In genomic region chr5:135172718-135173117, GRCh38 we compare ENCODE assay signal across 26 cellular contexts.
A peak's percentile ranks its signal among the peaks of the same experiment; 100 is the strongest.
DNase-seq lines count a peak whose midpoint lies in the region; ATAC-seq, FAIRE-seq and TF ChIP-seq lines count a peak whose summit lies in the region.
"Had no signal": no experiment of that assay in that cellular context is flagged by ENCODE, and none has a peak within 500 bp of the region (broad histone marks: within the 10 kb centered on the region; RNA-seq: fewer than 3 reads in every experiment).

No MANE protein-coding gene starts in this region.

- TF ChIP-seq CTCF in right atrium auricular region (IDR thresholded peaks at IDR 0.05) (no peak), heart right ventricle (IDR thresholded peaks at IDR 0.05) (no peak), Caco-2 (IDR thresholded peaks at IDR 0.05; ENCODE audit: insufficient read depth in 1 of 2, low read depth in 1 of 2, low read length in 1 of 2, severe bottlenecking in 1 of 2, unreplicated experiment in 1 of 2) (no peak), bronchial epithelial cell (IDR thresholded peaks at IDR 0.05; ENCODE audit: insufficient read depth, low read length, severe bottlenecking) (no peak), vagina (IDR thresholded peaks at IDR 0.05) (no peak)

- H3K36me3 ChIP-seq in right atrium auricular region (no peaks in the 10 kb centered on the region), heart right ventricle (no peaks in the 10 kb centered on the region), Caco-2 (ENCODE audit: control insufficient read depth, insufficient read depth, low read length) (no peaks in the 10 kb centered on the region), bronchial epithelial cell (ENCODE audit: control insufficient read depth, insufficient read depth, low read length) (no peaks in the 10 kb centered on the region), vagina (no peaks in the 10 kb centered on the region)
- H3K36me3 ChIP-seq: BLaER1 treated with 17β-estradiol and CSF1 and Interleukin-3, amounts not matched to agents 10 nM and 100 nM had no signal

- H3K27me3 Mint-ChIP-seq in Caco-2 (ENCODE audit: insufficient read depth, unreplicated experiment), result no peaks in the 10 kb centered on the region
- H3K27me3 Mint-ChIP-seq in activated T-helper 17 cell treated with anti-CD3 and anti-CD28 coated beads, Interleukin-2, amount 50 U/mL, for 72 hours, result peaks cover 40% of the 10 kb centered on the region

- H3K4me1 ChIP-seq in right atrium auricular region (no peaks in the 10 kb centered on the region), heart right ventricle (no peaks in the 10 kb centered on the region), Caco-2 (peaks cover 14% of the 10 kb centered on the region; the same call in 1 of the 2 replicates), vagina (no peaks in the 10 kb centered on the region)

- no peaks in the 10 kb centered on the region for H3K27me3 ChIP-seq in right atrium auricular region
- peaks cover 4 to 70% (median 57%) of the 10 kb centered on the region in 7 donors for H3K27me3 ChIP-seq in heart right ventricle
- H3K27me3 ChIP-seq in Caco-2 (replicated peaks; ENCODE audit: control insufficient read depth, insufficient read depth, low read length), result no peaks in the 10 kb centered on the region
- no peaks in the 10 kb centered on the region for H3K27me3 ChIP-seq in bronchial epithelial cell (ENCODE audit: control insufficient read depth, insufficient read depth, low read length)
- no peaks in the 10 kb centered on the region for H3K27me3 ChIP-seq in vagina
- H3K27me3 ChIP-seq: BLaER1 treated with 17β-estradiol and CSF1 and Interleukin-3, amounts not matched to agents 10 nM and 100 nM had no signal

- intact Hi-C loops in heart right ventricle (cut with DNase I), result no loop called here
- intact Hi-C loops in Caco-2 (cut with micrococcal nuclease; ENCODE audit: unreplicated experiment), result no loop called here
- intact Hi-C loops in vagina (cut with DNase I), result no loop called here

- H3K9me3 Mint-ChIP-seq in Caco-2 (ENCODE audit: unreplicated experiment), result no peaks in the 10 kb centered on the region
- H3K9me3 Mint-ChIP-seq in activated T-helper 17 cell treated with anti-CD3 and anti-CD28 coated beads, Interleukin-2, amount 50 U/mL, for 72 hours, result no peaks in the 10 kb centered on the region
- H3K9me3 Mint-ChIP-seq: CD4-positive, alpha-beta T cell; CD8-positive, alpha-beta T cell had no signal

- no peak for ATAC-seq in heart right ventricle
- no peak for ATAC-seq in activated T-helper 17 cell treated with anti-CD3 and anti-CD28 coated beads, Interleukin-2, amount 50 U/mL, for 72 hours (replicated peaks)
- ATAC-seq: CD8-positive, alpha-beta T cell; GM12878 had no signal

- H3K27ac Mint-ChIP-seq in Caco-2 (ENCODE audit: unreplicated experiment), result peak overlapping the region; percentile 88
- H3K27ac Mint-ChIP-seq in activated T-helper 17 cell treated with anti-CD3 and anti-CD28 coated beads, Interleukin-2, amount 50 U/mL, for 72 hours, result no peak overlapping the region
- H3K27ac Mint-ChIP-seq: B cell; CD4-positive, alpha-beta T cell; CD8-positive, alpha-beta T cell had no signal

- H3K4me1 Mint-ChIP-seq in Caco-2 (ENCODE audit: low read depth, unreplicated experiment), result peaks cover 17% of the 10 kb centered on the region
- no peaks in the 10 kb centered on the region for H3K4me1 Mint-ChIP-seq in activated T-helper 17 cell treated with anti-CD3 and anti-CD28 coated beads, Interleukin-2, amount 50 U/mL, for 72 hours
- H3K4me1 Mint-ChIP-seq: B cell had no signal

- no peaks in the 10 kb centered on the region for H3K36me3 Mint-ChIP-seq in Caco-2 (ENCODE audit: insufficient read depth, unreplicated experiment)
- H3K36me3 Mint-ChIP-seq in activated T-helper 17 cell treated with anti-CD3 and anti-CD28 coated beads, Interleukin-2, amount 50 U/mL, for 72 hours (ENCODE audit: low read depth), result no peaks in the 10 kb centered on the region
- H3K36me3 Mint-ChIP-seq: CD8-positive, alpha-beta T cell had no signal

- H3K4me3 Mint-ChIP-seq in Caco-2 (ENCODE audit: unreplicated experiment), result no peak overlapping the region
- H3K4me3 Mint-ChIP-seq in activated T-helper 17 cell treated with anti-CD3 and anti-CD28 coated beads, Interleukin-2, amount 50 U/mL, for 72 hours, result no peak overlapping the region
- H3K4me3 Mint-ChIP-seq: B cell; CD4-positive, alpha-beta T cell; CD8-positive, alpha-beta T cell had no signal

- 33 to 76% methylated on average over 2 of the region's 2 CpGs for whole genome bisulfite sequencing in heart right ventricle, 2 donors

- H3K4me3 ChIP-seq in right atrium auricular region (no peak overlapping the region), heart right ventricle (no peak overlapping the region), Caco-2 (ENCODE audit: low read depth, low read length) (no peak overlapping the region), bronchial epithelial cell (ENCODE audit: low read depth, low read length) (no peak overlapping the region), vagina (no peak overlapping the region)
- H3K4me3 ChIP-seq: BLaER1 treated with 17β-estradiol and CSF1 and Interleukin-3, amounts not matched to agents 10 nM and 100 nM; GM12878 had no signal

- H3K9me3 ChIP-seq in right atrium auricular region (no peaks in the 10 kb centered on the region), heart right ventricle (no peaks in the 10 kb centered on the region), Caco-2 (no peaks in the 10 kb centered on the region), vagina (no peaks in the 10 kb centered on the region)
- H3K9me3 ChIP-seq: BLaER1 treated with 17β-estradiol and CSF1 and Interleukin-3, amounts not matched to agents 10 nM and 100 nM had no signal

- FAIRE-seq in bronchial epithelial cell (lab: Jason Lieb, UNC), result peak; percentile 76
- FAIRE-seq: A204.1, GM12878, GM12892, GM18507 had no signal

- no TSS peak for BruUV-seq in Caco-2 (replicated peaks; lab: Mats Ljungman, UMichigan)

- DNase-seq in right atrium auricular region (ENCODE audit: low spot score), result peak; percentile 21
- no peak for DNase-seq in heart right ventricle
- DNase-seq in Caco-2, result no peak
- no peak for DNase-seq in bronchial epithelial cell (ENCODE audit: low read depth)
- peak; percentile 61 to 71 for DNase-seq in vagina (ENCODE audit: extremely low spot score in 2 of 2)
- DNase-seq in stimulated activated CD4-positive, alpha-beta T cell treated with anti-CD3 and anti-CD28 coated beads, Interleukin-2, amount 100 ng/mL, for 24 hours, result no peak
- no peak for DNase-seq in activated T-cell treated with anti-CD3 and anti-CD28 coated beads, Interleukin-2, amount 50 U/mL, for 1 hour
- DNase-seq: 8988T; AML-193; CD4-positive, alpha-beta T cell; CD8-positive, alpha-beta T cell; DMS 273 treated with DMSO at 0.1 percent for 48 hours; DMS153; DMS53; DMS79; DND-41; EL; GDM1 had no signal

- TF ChIP-seq POLR2A in vagina (IDR thresholded peaks at IDR 0.05), result no peak

- H3K27ac ChIP-seq in right atrium auricular region (no peak overlapping the region), heart right ventricle (no peak overlapping the region), vagina (no peak overlapping the region)
- H3K27ac ChIP-seq: BLaER1 treated with 17β-estradiol and CSF1 and Interleukin-3, amounts not matched to agents 10 nM and 100 nM; C4-2B had no signal

- POLR2A ChIA-PET in Caco-2 (lab: Charles Lee), result no interaction called here

- CTCF ChIA-PET in Caco-2 (lab: Charles Lee), result no interaction called here

Comparison
In these comparisons a context has a peak if more than half of its experiments do, and no peak if none do; other contexts are left out.
1. DNase-seq: peak in right atrium auricular region (single experiment) and vagina (2 of 2); none in heart right ventricle (0 of 2), Caco-2 (0 of 2), bronchial epithelial cell (single experiment), stimulated activated CD4-positive, alpha-beta T cell treated with anti-CD3 and anti-CD28 coated beads, Interleukin-2, amount 100 ng/mL, for 24 hours (0 of 2) and activated T-cell treated with anti-CD3 and anti-CD28 coated beads, Interleukin-2, amount 50 U/mL, for 1 hour (single experiment).